Comparison of ENCODE assay signal across 1 cellular context in the genomic region with DNA sequence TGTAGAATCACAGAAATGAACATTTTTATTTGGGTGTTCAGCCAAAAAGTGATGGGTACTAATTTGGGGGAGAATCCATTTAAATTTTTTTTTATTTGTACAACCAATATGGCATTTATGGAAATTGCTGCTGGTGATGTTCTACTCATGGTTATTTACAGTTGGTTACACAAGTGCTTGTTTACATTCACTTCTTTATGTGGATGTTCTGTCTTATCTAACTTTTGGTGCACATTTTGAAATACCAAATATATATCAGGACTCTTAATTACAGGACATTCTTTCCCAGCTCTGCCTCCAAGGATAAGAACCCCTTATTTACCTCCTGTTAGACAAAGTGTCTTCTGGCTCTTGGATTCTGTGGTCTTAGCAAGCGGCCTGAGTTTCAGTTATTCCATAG.
TF ChIP-seq lines count a peak whose summit lies in the region.

No MANE protein-coding gene starts in this region.

TF ChIP-seq in IMR-90, 13 proteins besides CTCF, POLR2A, EP300 and RAD21:
- TF ChIP-seq RCOR1 (IDR thresholded peaks at IDR 0.05; ENCODE audit: insufficient replicate concordance, low read length) (no peak), CEBPB (IDR thresholded peaks at IDR 0.05; ENCODE audit: low read depth, low read length) (no peak), NFE2L2 (IDR thresholded peaks at IDR 0.05; ENCODE audit: low read depth, low read length) (no peak), SMC3 (IDR thresholded peaks at IDR 0.05; ENCODE audit: low read depth, low read length) (no peak), FOS (IDR thresholded peaks at IDR 0.05; ENCODE audit: low read depth, low read length) (no peak), MAZ (IDR thresholded peaks at IDR 0.05; ENCODE audit: borderline replicate concordance, low read depth, low read length) (no peak), MAFK (IDR thresholded peaks at IDR 0.05; ENCODE audit: low read depth, low read length) (no peak), ELK1 (IDR thresholded peaks at IDR 0.05; ENCODE audit: borderline replicate concordance, low read depth, low read length) (no peak), MXI1 (IDR thresholded peaks at IDR 0.05; ENCODE audit: borderline replicate concordance, low read depth, low read length) (no peak)
- TF ChIP-seq, protein P1, sequence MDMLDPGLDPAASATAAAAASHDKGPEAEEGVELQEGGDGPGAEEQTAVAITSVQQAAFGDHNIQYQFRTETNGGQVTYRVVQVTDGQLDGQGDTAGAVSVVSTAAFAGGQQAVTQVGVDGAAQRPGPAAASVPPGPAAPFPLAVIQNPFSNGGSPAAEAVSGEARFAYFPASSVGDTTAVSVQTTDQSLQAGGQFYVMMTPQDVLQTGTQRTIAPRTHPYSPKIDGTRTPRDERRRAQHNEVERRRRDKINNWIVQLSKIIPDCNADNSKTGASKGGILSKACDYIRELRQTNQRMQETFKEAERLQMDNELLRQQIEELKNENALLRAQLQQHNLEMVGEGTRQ (IDR thresholded peaks at IDR 0.05; ENCODE audit: low read depth, low read length), result no peak
